Comparison of ENCODE assay signal across 27 cellular contexts in the genomic region with DNA sequence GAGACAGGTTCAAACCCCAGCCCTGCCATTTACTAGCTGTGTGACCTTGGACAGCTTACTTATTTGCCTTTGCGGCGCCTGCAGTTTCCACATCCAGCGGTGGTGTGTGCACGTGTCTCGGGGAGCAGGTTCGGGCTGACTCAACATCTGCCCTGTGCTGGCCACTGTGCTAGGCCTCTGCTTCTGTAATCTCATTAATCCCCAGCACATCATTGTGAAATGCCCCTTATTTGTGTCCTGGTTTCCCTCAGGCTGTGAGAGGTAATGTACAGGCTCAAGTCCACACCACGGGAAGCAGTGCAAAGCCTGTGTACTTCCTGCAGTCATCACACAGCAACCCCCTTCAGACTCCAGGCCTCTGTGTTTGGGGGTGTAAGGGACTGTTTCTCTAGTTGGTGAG.
DNase-seq lines count a peak whose midpoint lies in the region; ATAC-seq and TF ChIP-seq lines count a peak whose summit lies in the region.
"Had no signal": no experiment of that assay in that cellular context is flagged by ENCODE, and none has a peak within 500 bp of the region (broad histone marks: within the 10 kb centered on the region; RNA-seq: fewer than 3 reads in every experiment).

No MANE protein-coding gene starts in this region.

- no peak for TF ChIP-seq POLR2A in sigmoid colon (IDR thresholded peaks at IDR 0.05)

- H3K4me3 ChIP-seq in sigmoid colon = no peak overlapping the region
- no peak overlapping the region for H3K4me3 ChIP-seq in Caco-2 (ENCODE audit: low read depth, low read length)
- H3K4me3 ChIP-seq: BLaER1 treated with 17β-estradiol and CSF1 and Interleukin-3, amounts not matched to agents 10 nM and 100 nM; left lung had no signal

- no peaks in the 10 kb centered on the region for H3K9me3 ChIP-seq in sigmoid colon
- no peaks in the 10 kb centered on the region for H3K9me3 ChIP-seq in Caco-2
- H3K9me3 ChIP-seq: BLaER1 treated with 17β-estradiol and CSF1 and Interleukin-3, amounts not matched to agents 10 nM and 100 nM; left lung had no signal

- H3K27me3 ChIP-seq in sigmoid colon (no peaks in the 10 kb centered on the region), Caco-2 (replicated peaks; ENCODE audit: control insufficient read depth, insufficient read depth, low read length) (no peaks in the 10 kb centered on the region)
- H3K27me3 ChIP-seq: BLaER1 treated with 17β-estradiol and CSF1 and Interleukin-3, amounts not matched to agents 10 nM and 100 nM; left lung had no signal

- no peak for ATAC-seq in left lobe of liver
- no peak for ATAC-seq in GM21717 (IDR thresholded peaks at IDR 0.05; ENCODE audit: unreplicated experiment)
- ATAC-seq: left lung; naive thymus-derived CD8-positive, alpha-beta T cell had no signal

- TF ChIP-seq CTCF in sigmoid colon (IDR thresholded peaks at IDR 0.05) (no peak), Caco-2 (IDR thresholded peaks at IDR 0.05; ENCODE audit: insufficient read depth in 1 of 2, low read depth in 1 of 2, low read length in 1 of 2, severe bottlenecking in 1 of 2, unreplicated experiment in 1 of 2) (no peak)

- POLR2A ChIA-PET in Caco-2 (lab: Charles Lee) = no interaction called here

- no TSS peak for BruUV-seq in Caco-2 (replicated peaks; lab: Mats Ljungman, UMichigan)

- no peaks in the 10 kb centered on the region for H3K36me3 ChIP-seq in sigmoid colon
- H3K36me3 ChIP-seq in Caco-2 (ENCODE audit: control insufficient read depth, insufficient read depth, low read length) = no peaks in the 10 kb centered on the region
- H3K36me3 ChIP-seq: BLaER1 treated with 17β-estradiol and CSF1 and Interleukin-3, amounts not matched to agents 10 nM and 100 nM; left lung had no signal

- H3K4me1 Mint-ChIP-seq in Caco-2 (ENCODE audit: low read depth, unreplicated experiment) = no peaks in the 10 kb centered on the region

- H3K4me3 Mint-ChIP-seq in Caco-2 (ENCODE audit: unreplicated experiment) = no peak overlapping the region
- H3K4me3 Mint-ChIP-seq: activated naive CD8-positive, alpha-beta T cell; dendritic cell treated with granulocyte-macrophage colony-stimulating factor and Interleukin-4, amounts not matched to agents 40 ng/mL and 50 ng/mL, for 4 days; mesothelial cell of epicardium; T-helper 2 cell treated with Interferon-gamma antibody and Interleukin-4, amounts not matched to agents 5 μg/mL and 100 μg/mL, for 36 hours had no signal

- DNase-seq in SK-N-DZ (ENCODE audit: low spot score) (peak; percentile 81), amniotic epithelial cell (ENCODE audit: low read depth) (peak; percentile 98), left lobe of liver (ENCODE audit: low spot score) (peak; percentile 24), sigmoid colon (no peak), Caco-2 (no peak), CD1c-positive myeloid dendritic cell (ENCODE audit: extremely low spot score) (no peak), H4 (ENCODE audit: low spot score) (no peak)
- DNase-seq: aorta; caudate nucleus; DMS79 treated with DMSO at 0.1 percent for 48 hours; hypothalamus; immature natural killer cell; left lung; NCI-H146; NCI-H2107; NCI-H774; stimulated activated CD4-positive, alpha-beta T cell treated with anti-CD3 and anti-CD28 coated beads, Interleukin-2, amount 100 ng/mL, for 48 hours; substantia nigra had no signal

- H3K36me3 Mint-ChIP-seq in Caco-2 (ENCODE audit: insufficient read depth, unreplicated experiment) = no peaks in the 10 kb centered on the region
- H3K36me3 Mint-ChIP-seq: activated naive CD8-positive, alpha-beta T cell; immature natural killer cell; mesothelial cell of epicardium had no signal

- peak overlapping the region in 3 of 4 donors; percentile 87 to 93 (median 90) for H3K27ac ChIP-seq in sigmoid colon
- H3K27ac ChIP-seq: BLaER1 treated with 17β-estradiol and CSF1 and Interleukin-3, amounts not matched to agents 10 nM and 100 nM; KMS-11; left lung; VCaP had no signal

- WGBS in sigmoid colon, 2 donors = 83 to 89% methylated on average over 7 of the region's 7 CpGs

- CTCF ChIA-PET in Caco-2 (lab: Charles Lee) = no interaction called here

- H3K27me3 Mint-ChIP-seq in Caco-2 (ENCODE audit: insufficient read depth, unreplicated experiment) = peaks cover 3% of the 10 kb centered on the region
- H3K27me3 Mint-ChIP-seq: activated naive CD8-positive, alpha-beta T cell; dendritic cell treated with granulocyte-macrophage colony-stimulating factor and Interleukin-4, amounts not matched to agents 40 ng/mL and 50 ng/mL, for 4 days; naive thymus-derived CD8-positive, alpha-beta T cell had no signal

- no peak overlapping the region for H3K27ac Mint-ChIP-seq in Caco-2 (ENCODE audit: unreplicated experiment)
- H3K27ac Mint-ChIP-seq: dendritic cell treated with granulocyte-macrophage colony-stimulating factor and Interleukin-4, amounts not matched to agents 40 ng/mL and 50 ng/mL, for 4 days; mesothelial cell of epicardium had no signal

- H3K4me1 ChIP-seq in sigmoid colon (peaks cover 0 to 51% (median 47%) of the 10 kb centered on the region in 4 donors), Caco-2 (no peaks in the 10 kb centered on the region)
- H3K4me1 ChIP-seq: left lung had no signal

- no peak for TF ChIP-seq EP300 in sigmoid colon (IDR thresholded peaks at IDR 0.05)

- intact Hi-C loops in sigmoid colon (cut with DNase I) (no loop called here), Caco-2 (cut with micrococcal nuclease; ENCODE audit: unreplicated experiment) (no loop called here)

- H3K9me3 Mint-ChIP-seq in Caco-2 (ENCODE audit: unreplicated experiment) = no peaks in the 10 kb centered on the region
- H3K9me3 Mint-ChIP-seq: dendritic cell treated with granulocyte-macrophage colony-stimulating factor and Interleukin-4, amounts not matched to agents 40 ng/mL and 50 ng/mL, for 4 days had no signal

Comparison
In these comparisons a context has a peak if more than half of its experiments do, and no peak if none do; other contexts are left out.
1. DNase-seq: peak in SK-N-DZ (single experiment), amniotic epithelial cell (single experiment) and left lobe of liver (single experiment); none in sigmoid colon (single experiment), Caco-2 (0 of 2), CD1c-positive myeloid dendritic cell (single experiment) and H4 (single experiment).